In genomic region chr12:43965899-43966298, GRCh38 we compare ENCODE assay signal across 4 cellular contexts.
TF ChIP-seq lines count a peak whose summit lies in the region.

No MANE protein-coding gene starts in this region.

TF ChIP-seq in SK-N-SH treated with all-trans-retinoic acid at 6 μM for 48 hours, 23 proteins besides CTCF, POLR2A, EP300 and RAD21 (continued from another document and continues in another):
- TF ChIP-seq CREB5 (CRISPR knock-in tag; IDR thresholded peaks at IDR 0.05; ENCODE audit: low read depth) (no peak), TOX (CRISPR knock-in tag; IDR thresholded peaks at IDR 0.05; ENCODE audit: borderline replicate concordance) (no peak), TSHZ2 (CRISPR knock-in tag; IDR thresholded peaks at IDR 0.05) (no peak), CSRNP3 (CRISPR knock-in tag; IDR thresholded peaks at IDR 0.05) (no peak)

TF ChIP-seq in SK-N-SH, 30 proteins besides CTCF, POLR2A, EP300 and RAD21 (continued from another document):
- TF ChIP-seq ZBTB33 (IDR thresholded peaks at IDR 0.05; ENCODE audit: borderline replicate concordance, low read depth) (no peak), TCF12 (IDR thresholded peaks at IDR 0.05) (no peak), TEAD4 (IDR thresholded peaks at IDR 0.05; ENCODE audit: borderline replicate concordance, insufficient read depth) (no peak), ELF1 (IDR thresholded peaks at IDR 0.05) (no peak), RCOR1 (IDR thresholded peaks at IDR 0.05; ENCODE audit: low read length) (no peak)

TF ChIP-seq in HEK293, 187 proteins besides CTCF, POLR2A, EP300 and RAD21 (continued from another document):
- TF ChIP-seq ZNF280D (tag by site-specific recombination; IDR thresholded peaks at IDR 0.05) (peak; percentile 60; the same call in 1 of the 2 replicates), ZNF580 (tag by site-specific recombination; IDR thresholded peaks at IDR 0.05) (0 out of 2 replicates have a peak, but pooled peaks have one; percentile 61), ZNF341 (tag by site-specific recombination; IDR thresholded peaks at IDR 0.05; ENCODE audit: low read depth) (no peak)

TF ChIP-seq in K562, 482 proteins besides CTCF, POLR2A, EP300 and RAD21 (continued from another document):
- TF ChIP-seq REST (CRISPR knock-in tag; IDR thresholded peaks at IDR 0.05; ENCODE audit: low read depth): no peak
